ENCODE assay signal across 8 cellular contexts in genomic region chr9:4740373-4740622, GRCh38. TPM values are rescaled to one million over a fixed set of nuclear protein-coding genes. Genes with fewer than 3 reads are reported as not detected.
DNase-seq lines count a peak whose midpoint lies in the region; ATAC-seq, FAIRE-seq and TF ChIP-seq lines count a peak whose summit lies in the region.

No MANE protein-coding gene starts in this region.

- H3K36me3 ChIP-seq in pancreas: no peaks in the 10 kb centered on the region

- H3K27ac ChIP-seq in pancreas: peak overlapping the region; percentile 84 to 98 (median 94)

- FAIRE-seq in pancreas (lab: Jason Lieb, UNC): no peak

- peaks cover 8 to 9% (median 9%) of the 10 kb centered on the region in 3 donors for H3K4me1 ChIP-seq in pancreas

- 0% methylated on average over 5 of the region's 5 CpGs for WGBS in pancreas, 2 donors

- no peak for TF ChIP-seq CTCF in epithelial cell of proximal tubule (conservative IDR thresholded peaks at IDR 0.05; ENCODE audit: low read depth, low read length)
- TF ChIP-seq CTCF in pancreas (IDR thresholded peaks at IDR 0.05): no peak

- intact Hi-C loops in pancreas (cut with DNase I): no loop called here

- no peaks in the 10 kb centered on the region for H3K27me3 ChIP-seq in pancreas

- no peaks in the 10 kb centered on the region for H3K9me3 ChIP-seq in pancreas

- peak; percentile 99 for DNase-seq in OCI-M1 (lab: John Stamatoyannopoulos, UW)
- no peak for DNase-seq in epithelial cell of proximal tubule (ENCODE audit: low read depth)
- no peak for DNase-seq in pancreas
- DNase-seq in amygdala (lab: John Stamatoyannopoulos, UW): no peak
- no peak for DNase-seq in stimulated activated CD8-positive, alpha-beta memory T cell treated with anti-CD3 and anti-CD28 coated beads, Interleukin-4, amount 100 ng/mL, for 48 hours
- DNase-seq in MV-4-11 (lab: John Stamatoyannopoulos, UW): no peak

- peak; percentile 4 for ATAC-seq in GM18858 (IDR thresholded peaks at IDR 0.05; ENCODE audit: unreplicated experiment)
- peak in 3 of 4 donors; percentile 18 to 26 (median 22) for ATAC-seq in pancreas
- no peak for ATAC-seq in HG03108 (IDR thresholded peaks at IDR 0.05; ENCODE audit: unreplicated experiment)

- peak overlapping the region; percentile 77 for H3K4me3 ChIP-seq in epithelial cell of proximal tubule (ENCODE audit: low read depth, low read length)
- peak overlapping the region; percentile 40 to 95 (median 56) for H3K4me3 ChIP-seq in pancreas

RNA-seq across cellular contexts. Expression of gene AK3, which starts 0.7 kb away (rescaled TPM):
- total RNA-seq in epithelial cell of proximal tubule: 49.1 and 59.4 TPM in 2 replicates
- total RNA-seq in pancreas: 10 to 100 TPM; 16.2 to 24.7 (median 22.3) TPM
- 10 to 100 TPM; 23.6 to 34.5 TPM for polyA plus RNA-seq in pancreas

RNA-seq across cellular contexts. Expression of gene RCL1, which starts 52.4 kb away (rescaled TPM):
- total RNA-seq in epithelial cell of proximal tubule: 16.9 and 23.4 TPM in 2 replicates
- 100 to 1,000 TPM in 1 of 6 donors, 10 to 100 TPM in 5; 11.3 to 153 (median 25.3) TPM for total RNA-seq in pancreas
- polyA plus RNA-seq in pancreas: 10 to 100 TPM; 19.0 to 24.8 TPM
